1 cellular context compared by ENCODE assay signal in genomic region chr1:15807121-15807520, GRCh38.
TF ChIP-seq lines count a peak whose summit lies in the region.

No MANE protein-coding gene starts in this region.

TF ChIP-seq in HepG2, 621 proteins besides CTCF, POLR2A, EP300 and RAD21:
- TF ChIP-seq YY1 (IDR thresholded peaks at IDR 0.05; ENCODE audit: insufficient read depth, insufficient replicate concordance, low read depth, low read length) = no peak
- TF ChIP-seq FOXO4 (CRISPR knock-in tag; conservative IDR thresholded peaks at IDR 0.05) = 0 out of 2 replicates have a peak, but pooled peaks have one; percentile 35
- no peak for TF ChIP-seq ZNF816 (CRISPR knock-in tag; IDR thresholded peaks at IDR 0.05; ENCODE audit: borderline replicate concordance)
